In genomic region chr10:47310090-47310505, GRCh38 we compare ENCODE assay signal across 24 cellular contexts. TPM values are rescaled to one million over a fixed set of nuclear protein-coding genes. Genes with fewer than 3 reads are reported as not detected.
"Had no signal": no experiment of that assay in that cellular context is flagged by ENCODE, and none has a peak within 500 bp of the region (broad histone marks: within the 10 kb centered on the region; RNA-seq: fewer than 3 reads in every experiment).

No MANE protein-coding gene starts in this region.

- H3K27me3 ChIP-seq: MG63 had no signal

- H3K36me3 ChIP-seq: MG63 had no signal

- H3K4me3 ChIP-seq: MG63 had no signal

- DNase-seq: IMR-90, MG63, NCI-H1092, NCI-H1105 treated with DMSO at 0.1 percent for 48 hours, NCI-H1436, NCI-H187, NCI-H2029, NCI-H2081 treated with DMSO at 0.1 percent for 48 hours, NCI-H2171, NCI-H226, NCI-H446, NCI-H510A, NCI-H524 treated with DMSO at 0.1 percent for 48 hours, NCI-H69, NCI-H774, SHP77, SW 1271 had no signal

- H3K9me2 ChIP-seq: SK-N-SH had no signal

- H3K9me3 ChIP-seq: MG63, SK-N-SH had no signal

- H3K9ac ChIP-seq: KMS-11, SK-N-SH had no signal

- H3K4me2 ChIP-seq: KMS-11, SK-N-SH had no signal

- H3K27ac ChIP-seq: KMS-11, RWPE1 had no signal

- ATAC-seq: HepG2 had no signal

RNA-seq across cellular contexts. Expression of gene GDF10, which starts 10.1 kb away (rescaled TPM):
- total RNA-seq: HepG2, HT1080, IMR-90, LHCN-M2, SK-MEL-5 had no signal

RNA-seq across cellular contexts. Expression of gene GDF2, which starts 12.2 kb away (rescaled TPM):
- total RNA-seq: HepG2, HT1080, LHCN-M2, SK-MEL-5 had no signal

RNA-seq across cellular contexts. Expression of gene RBP3, which starts 38.1 kb away (rescaled TPM):
- total RNA-seq: HepG2, HT1080, IMR-90, LHCN-M2, SK-MEL-5 had no signal
